Comparison of ENCODE assay signal across 8 cellular contexts in genomic region chr11:19978668-19979518, GRCh38.
DNase-seq lines count a peak whose midpoint lies in the region; ATAC-seq, FAIRE-seq and TF ChIP-seq lines count a peak whose summit lies in the region.

No MANE protein-coding gene starts in this region.

- FAIRE-seq in small intestine (lab: Jason Lieb, UNC) (no peak), D721Med (lab: Jason Lieb, UNC) (no peak)

- H3K9me3 ChIP-seq in small intestine (ENCODE audit: control insufficient read depth, low read depth) (no peaks in the 10 kb centered on the region), gastrocnemius medialis (no peaks in the 10 kb centered on the region)

- peak overlapping the region in 1 of 2 donors; percentile 33 for H3K27ac ChIP-seq in small intestine (ENCODE audit: low read depth in 1 of 2, low read length in 1 of 2)
- H3K27ac ChIP-seq in gastrocnemius medialis = no peak overlapping the region

- WGBS in small intestine, 3 donors = 69 to 76% (median 73%) methylated on average over 8 of the region's 8 CpGs

- H3K27me3 ChIP-seq in small intestine (ENCODE audit: control insufficient read depth in 2 of 2, insufficient read depth in 2 of 2, low read length in 2 of 2) (no peaks in the 10 kb centered on the region), gastrocnemius medialis (no peaks in the 10 kb centered on the region)

- in situ Hi-C loops in gastrocnemius medialis (cut with MboI; ENCODE audit: low sequenced_read_pairs in 4 of 4) = loop anchor here in 1 of 4 donors (25.0 kb wide), 1 partner anchor 92 kb away; no protein-coding TSS in a partner anchor

- no peaks in the 10 kb centered on the region for H3K36me3 ChIP-seq in small intestine (ENCODE audit: control insufficient read depth in 2 of 2, insufficient read depth in 2 of 2, low read length in 2 of 2)
- H3K36me3 ChIP-seq in gastrocnemius medialis = no peaks in the 10 kb centered on the region

- peak; percentile 46 for DNase-seq in Daoy (ENCODE audit: low read depth)
- peak; percentile 23 for DNase-seq in GM20000 (ENCODE audit: low spot score)
- DNase-seq in dedifferentiated amniotic fluid mesenchymal stem cell (ENCODE audit: extremely low spot score) = peak; percentile 77
- peak; percentile 53 for DNase-seq in small intestine
- DNase-seq in gastrocnemius medialis = no peak
- no peak for DNase-seq in NCI-H1105 treated with DMSO at 0.1 percent for 48 hours (lab: John Stamatoyannopoulos, UW)
- no peak for DNase-seq in D721Med (ENCODE audit: insufficient read length, low spot score)

- H3K4me1 ChIP-seq in small intestine (ENCODE audit: control insufficient read depth in 2 of 2, insufficient read depth in 1 of 2, low read depth in 1 of 2, low read length in 1 of 2) = no peaks in the 10 kb centered on the region
- H3K4me1 ChIP-seq in gastrocnemius medialis = peaks cover 0 to 5% of the 10 kb centered on the region in 2 donors

- no peak overlapping the region for H3K4me3 ChIP-seq in small intestine (ENCODE audit: low read depth in 1 of 2, low read length in 2 of 2)
- H3K4me3 ChIP-seq in gastrocnemius medialis = no peak overlapping the region

- no peak for TF ChIP-seq POLR2A in gastrocnemius medialis (IDR thresholded peaks at IDR 0.05)

- no peak for TF ChIP-seq CTCF in GM20000 (IDR thresholded peaks at IDR 0.05; ENCODE audit: extremely low read depth, missing control alignments)
- TF ChIP-seq CTCF in gastrocnemius medialis (IDR thresholded peaks at IDR 0.05 in 4 of 5, conservative IDR thresholded peaks at IDR 0.05 in 1 of 5) = no peak
- TF ChIP-seq CTCF in D721Med (IDR thresholded peaks at IDR 0.05; ENCODE audit: insufficient read depth, missing control alignments) = no peak

- intact Hi-C loops in gastrocnemius medialis (cut with DNase I; ENCODE audit: low total_unique reads) = no loop called here

- peak; percentile 72 for ATAC-seq in HG03558 (IDR thresholded peaks at IDR 0.05; ENCODE audit: extremely low read depth, unreplicated experiment)
- ATAC-seq in gastrocnemius medialis = no peak

Comparison
In these comparisons a context has a peak if more than half of its experiments do, and no peak if none do; other contexts are left out.
1. DNase-seq: peak in Daoy (single experiment), GM20000 (single experiment), dedifferentiated amniotic fluid mesenchymal stem cell (single experiment) and small intestine (single experiment); none in gastrocnemius medialis (0 of 2), NCI-H1105 treated with DMSO at 0.1 percent for 48 hours (single experiment) and D721Med (single experiment).